Comparison of ENCODE assay signal across 1 cellular context in the genomic region with DNA sequence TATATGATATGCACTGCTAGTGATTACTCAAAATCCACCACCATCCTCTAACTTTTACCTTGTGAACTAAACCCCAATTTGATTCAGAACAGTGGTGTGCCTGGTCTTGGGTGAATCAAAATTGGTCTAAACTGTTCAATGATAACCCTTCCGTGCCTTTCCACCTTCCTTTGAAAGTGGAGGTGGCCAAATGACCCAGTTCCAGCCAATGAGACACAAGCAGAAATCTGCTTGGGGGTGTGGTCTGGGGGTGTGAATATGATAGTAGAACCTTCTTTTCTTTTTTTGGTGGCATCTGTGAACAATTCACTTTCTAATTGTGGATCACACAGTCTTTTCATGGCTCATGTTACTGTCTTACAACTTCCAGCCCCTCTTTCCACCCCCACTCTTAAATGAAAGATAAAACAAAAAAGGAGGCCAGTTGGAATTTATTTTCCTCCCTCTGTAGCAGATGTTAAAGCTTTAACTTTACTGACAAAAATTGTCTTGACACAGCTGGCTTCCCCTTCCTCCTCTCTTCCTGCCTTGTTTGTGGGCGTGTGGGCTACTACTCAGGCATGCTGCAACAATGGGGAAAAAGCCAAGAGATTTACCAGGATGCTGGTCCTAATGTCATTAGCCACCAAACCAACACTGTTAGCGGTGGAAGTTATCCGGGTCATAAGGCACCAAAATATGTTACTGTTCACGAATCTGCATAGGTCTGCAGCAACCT.
TF ChIP-seq lines count a peak whose summit lies in the region.

No MANE protein-coding gene starts in this region.

TF ChIP-seq in GM12878, 131 proteins besides CTCF, POLR2A, EP300 and RAD21:
- no peak for TF ChIP-seq MYB (IDR thresholded peaks at IDR 0.05; ENCODE audit: borderline replicate concordance, low read depth, low read length)
- no peak for TF ChIP-seq STAT1 (conservative IDR thresholded peaks at IDR 0.05)
- no peak for TF ChIP-seq ASH2L (IDR thresholded peaks at IDR 0.05; ENCODE audit: borderline replicate concordance, low read depth)
- TF ChIP-seq RUNX3 (IDR thresholded peaks at IDR 0.05; ENCODE audit: low read length): no peak
- no peak for TF ChIP-seq IRF4 (IDR thresholded peaks at IDR 0.05; ENCODE audit: low read depth, low read length)
- no peak for TF ChIP-seq CREB1 (IDR thresholded peaks at IDR 0.05; ENCODE audit: low read depth)
- TF ChIP-seq NRF1 (conservative IDR thresholded peaks at IDR 0.05; ENCODE audit: low read depth, low read length): no peak
- no peak for TF ChIP-seq EZH2 (IDR thresholded peaks at IDR 0.05; ENCODE audit: borderline replicate concordance, control insufficient read depth, low read depth, low read length)
- no peak for TF ChIP-seq SP1 (IDR thresholded peaks at IDR 0.05; ENCODE audit: low read depth, low read length)
- TF ChIP-seq, protein P1, sequence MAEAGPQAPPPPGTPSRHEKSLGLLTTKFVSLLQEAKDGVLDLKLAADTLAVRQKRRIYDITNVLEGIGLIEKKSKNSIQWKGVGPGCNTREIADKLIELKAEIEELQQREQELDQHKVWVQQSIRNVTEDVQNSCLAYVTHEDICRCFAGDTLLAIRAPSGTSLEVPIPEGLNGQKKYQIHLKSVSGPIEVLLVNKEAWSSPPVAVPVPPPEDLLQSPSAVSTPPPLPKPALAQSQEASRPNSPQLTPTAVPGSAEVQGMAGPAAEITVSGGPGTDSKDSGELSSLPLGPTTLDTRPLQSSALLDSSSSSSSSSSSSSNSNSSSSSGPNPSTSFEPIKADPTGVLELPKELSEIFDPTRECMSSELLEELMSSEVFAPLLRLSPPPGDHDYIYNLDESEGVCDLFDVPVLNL (IDR thresholded peaks at IDR 0.05; ENCODE audit: low read depth, low read length): no peak
- TF ChIP-seq SPI1 (IDR thresholded peaks at IDR 0.05; ENCODE audit: borderline replicate concordance, insufficient read depth, low read depth, low read length): no peak
TF ChIP-seq in GM12878: peak in this region for 0.
